ENCODE assay signal across 1 cellular context in the genomic region with DNA sequence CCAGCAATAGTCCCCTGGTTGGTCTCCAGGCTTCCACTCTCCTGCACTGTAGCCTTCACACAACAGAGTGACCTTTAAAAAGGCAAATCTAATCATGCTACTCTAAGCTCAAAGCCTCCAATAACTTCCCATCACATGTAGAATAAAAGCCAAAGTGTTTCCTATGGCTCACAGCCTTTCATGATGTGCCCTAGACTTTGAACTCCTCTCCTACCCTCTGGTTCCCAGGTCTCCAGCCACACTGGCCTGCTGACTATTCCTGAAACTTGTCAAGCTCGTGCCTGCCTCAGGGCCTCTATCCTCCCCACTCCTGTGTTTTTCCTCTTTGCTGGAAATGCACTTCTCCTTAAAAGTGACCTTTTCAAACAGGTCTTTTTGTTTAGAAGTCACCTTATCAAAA.
TF ChIP-seq lines count a peak whose summit lies in the region.

No MANE protein-coding gene starts in this region.

TF ChIP-seq in WTC11, 78 proteins besides CTCF, POLR2A, EP300 and RAD21 (continued from another document):
- TF ChIP-seq, protein P1, sequence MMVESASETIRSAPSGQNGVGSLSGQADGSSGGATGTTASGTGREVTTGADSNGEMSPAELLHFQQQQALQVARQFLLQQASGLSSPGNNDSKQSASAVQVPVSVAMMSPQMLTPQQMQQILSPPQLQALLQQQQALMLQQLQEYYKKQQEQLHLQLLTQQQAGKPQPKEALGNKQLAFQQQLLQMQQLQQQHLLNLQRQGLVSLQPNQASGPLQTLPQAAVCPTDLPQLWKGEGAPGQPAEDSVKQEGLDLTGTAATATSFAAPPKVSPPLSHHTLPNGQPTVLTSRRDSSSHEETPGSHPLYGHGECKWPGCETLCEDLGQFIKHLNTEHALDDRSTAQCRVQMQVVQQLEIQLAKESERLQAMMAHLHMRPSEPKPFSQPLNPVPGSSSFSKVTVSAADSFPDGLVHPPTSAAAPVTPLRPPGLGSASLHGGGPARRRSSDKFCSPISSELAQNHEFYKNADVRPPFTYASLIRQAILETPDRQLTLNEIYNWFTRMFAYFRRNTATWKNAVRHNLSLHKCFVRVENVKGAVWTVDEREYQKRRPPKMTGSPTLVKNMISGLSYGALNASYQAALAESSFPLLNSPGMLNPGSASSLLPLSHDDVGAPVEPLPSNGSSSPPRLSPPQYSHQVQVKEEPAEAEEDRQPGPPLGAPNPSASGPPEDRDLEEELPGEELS (CRISPR knock-in tag; IDR thresholded peaks at IDR 0.05): no peak
- TF ChIP-seq ZNF317 (CRISPR knock-in tag; IDR thresholded peaks at IDR 0.05; ENCODE audit: borderline replicate concordance, low read depth): no peak
- TF ChIP-seq JAZF1 (CRISPR knock-in tag; IDR thresholded peaks at IDR 0.05): no peak
- TF ChIP-seq ZNF232 (CRISPR knock-in tag; IDR thresholded peaks at IDR 0.05): no peak
- TF ChIP-seq, protein P2, sequence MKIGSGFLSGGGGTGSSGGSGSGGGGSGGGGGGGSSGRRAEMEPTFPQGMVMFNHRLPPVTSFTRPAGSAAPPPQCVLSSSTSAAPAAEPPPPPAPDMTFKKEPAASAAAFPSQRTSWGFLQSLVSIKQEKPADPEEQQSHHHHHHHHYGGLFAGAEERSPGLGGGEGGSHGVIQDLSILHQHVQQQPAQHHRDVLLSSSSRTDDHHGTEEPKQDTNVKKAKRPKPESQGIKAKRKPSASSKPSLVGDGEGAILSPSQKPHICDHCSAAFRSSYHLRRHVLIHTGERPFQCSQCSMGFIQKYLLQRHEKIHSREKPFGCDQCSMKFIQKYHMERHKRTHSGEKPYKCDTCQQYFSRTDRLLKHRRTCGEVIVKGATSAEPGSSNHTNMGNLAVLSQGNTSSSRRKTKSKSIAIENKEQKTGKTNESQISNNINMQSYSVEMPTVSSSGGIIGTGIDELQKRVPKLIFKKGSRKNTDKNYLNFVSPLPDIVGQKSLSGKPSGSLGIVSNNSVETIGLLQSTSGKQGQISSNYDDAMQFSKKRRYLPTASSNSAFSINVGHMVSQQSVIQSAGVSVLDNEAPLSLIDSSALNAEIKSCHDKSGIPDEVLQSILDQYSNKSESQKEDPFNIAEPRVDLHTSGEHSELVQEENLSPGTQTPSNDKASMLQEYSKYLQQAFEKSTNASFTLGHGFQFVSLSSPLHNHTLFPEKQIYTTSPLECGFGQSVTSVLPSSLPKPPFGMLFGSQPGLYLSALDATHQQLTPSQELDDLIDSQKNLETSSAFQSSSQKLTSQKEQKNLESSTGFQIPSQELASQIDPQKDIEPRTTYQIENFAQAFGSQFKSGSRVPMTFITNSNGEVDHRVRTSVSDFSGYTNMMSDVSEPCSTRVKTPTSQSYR (CRISPR knock-in tag; IDR thresholded peaks at IDR 0.05): no peak
- no peak for TF ChIP-seq ESRRA (CRISPR knock-in tag; IDR thresholded peaks at IDR 0.05; ENCODE audit: borderline replicate concordance)
- no peak for TF ChIP-seq ZNF138 (CRISPR knock-in tag; conservative IDR thresholded peaks at IDR 0.05)
